In genomic region chr17:59431606-59432005, GRCh38 we compare ENCODE assay signal across 2 cellular contexts.
TF ChIP-seq lines count a peak whose summit lies in the region.

No MANE protein-coding gene starts in this region.

TF ChIP-seq in IMR-90, 13 proteins besides CTCF, POLR2A, EP300 and RAD21:
- TF ChIP-seq NFE2L2 (IDR thresholded peaks at IDR 0.05; ENCODE audit: low read depth, low read length) (no peak), RCOR1 (IDR thresholded peaks at IDR 0.05; ENCODE audit: insufficient replicate concordance, low read length) (no peak), CHD1 (IDR thresholded peaks at IDR 0.05; ENCODE audit: low read depth, low read length) (no peak), MAZ (IDR thresholded peaks at IDR 0.05; ENCODE audit: borderline replicate concordance, low read depth, low read length) (no peak), CEBPB (IDR thresholded peaks at IDR 0.05; ENCODE audit: low read depth, low read length) (no peak), RFX5 (IDR thresholded peaks at IDR 0.05; ENCODE audit: low read depth, low read length) (no peak), USF2 (IDR thresholded peaks at IDR 0.05; ENCODE audit: low read depth, low read length) (no peak), MAFK (IDR thresholded peaks at IDR 0.05; ENCODE audit: low read depth, low read length) (no peak), MXI1 (IDR thresholded peaks at IDR 0.05; ENCODE audit: borderline replicate concordance, low read depth, low read length) (no peak), BHLHE40 (IDR thresholded peaks at IDR 0.05; ENCODE audit: low read depth, low read length) (no peak), FOS (IDR thresholded peaks at IDR 0.05; ENCODE audit: low read depth, low read length) (no peak)
- TF ChIP-seq, protein P1, sequence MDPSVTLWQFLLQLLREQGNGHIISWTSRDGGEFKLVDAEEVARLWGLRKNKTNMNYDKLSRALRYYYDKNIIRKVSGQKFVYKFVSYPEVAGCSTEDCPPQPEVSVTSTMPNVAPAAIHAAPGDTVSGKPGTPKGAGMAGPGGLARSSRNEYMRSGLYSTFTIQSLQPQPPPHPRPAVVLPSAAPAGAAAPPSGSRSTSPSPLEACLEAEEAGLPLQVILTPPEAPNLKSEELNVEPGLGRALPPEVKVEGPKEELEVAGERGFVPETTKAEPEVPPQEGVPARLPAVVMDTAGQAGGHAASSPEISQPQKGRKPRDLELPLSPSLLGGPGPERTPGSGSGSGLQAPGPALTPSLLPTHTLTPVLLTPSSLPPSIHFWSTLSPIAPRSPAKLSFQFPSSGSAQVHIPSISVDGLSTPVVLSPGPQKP (IDR thresholded peaks at IDR 0.05; ENCODE audit: borderline replicate concordance, low read depth, low read length), result no peak

TF ChIP-seq in endothelial cell of umbilical vein, 7 proteins besides CTCF, POLR2A, EP300 and RAD21:
- TF ChIP-seq MYC (IDR thresholded peaks at IDR 0.05; ENCODE audit: low read depth, low read length), result no peak
- no peak for TF ChIP-seq EZH2 (IDR thresholded peaks at IDR 0.05; ENCODE audit: borderline replicate concordance, low read depth, low read length, severe bottlenecking)
- TF ChIP-seq JUN (IDR thresholded peaks at IDR 0.05; ENCODE audit: borderline replicate concordance, insufficient read depth, insufficient read length, low read depth), result no peak
- no peak for TF ChIP-seq FOS (IDR thresholded peaks at IDR 0.05; ENCODE audit: borderline replicate concordance, insufficient read depth, low read length)
- TF ChIP-seq GATA2 (IDR thresholded peaks at IDR 0.05; ENCODE audit: insufficient read depth, insufficient read length, low read depth, low read length), result no peak
- no peak for TF ChIP-seq POLR2AphosphoS5 (IDR thresholded peaks at IDR 0.05; ENCODE audit: insufficient read depth, low read depth, low read length)
- no peak for TF ChIP-seq MAX (IDR thresholded peaks at IDR 0.05; ENCODE audit: insufficient read depth, insufficient read length)
